ENCODE assay signal across 1 cellular context in genomic region chr1:30718091-30718635, GRCh38.
TF ChIP-seq lines count a peak whose summit lies in the region.

No MANE protein-coding gene starts in this region.

TF ChIP-seq in K562, 482 proteins besides CTCF, POLR2A, EP300 and RAD21 (continued from another document):
- no peak for TF ChIP-seq GMEB1 (CRISPR knock-in tag; IDR thresholded peaks at IDR 0.05)
- no peak for TF ChIP-seq ZBTB40 (IDR thresholded peaks at IDR 0.05)
- TF ChIP-seq ZBTB40 (CRISPR knock-in tag; IDR thresholded peaks at IDR 0.05), result no peak
- TF ChIP-seq ZBTB11 (CRISPR knock-in tag; IDR thresholded peaks at IDR 0.05), result no peak
- no peak for TF ChIP-seq ETS2 (tag; IDR thresholded peaks at IDR 0.05; ENCODE audit: borderline replicate concordance, poor library complexity, severe bottlenecking)
- TF ChIP-seq NR2F6 (CRISPR knock-in tag; IDR thresholded peaks at IDR 0.05), result no peak
- TF ChIP-seq ZNF280B (CRISPR knock-in tag; IDR thresholded peaks at IDR 0.05), result no peak
- no peak for TF ChIP-seq KAT7 (CRISPR knock-in tag; IDR thresholded peaks at IDR 0.05; ENCODE audit: borderline replicate concordance)
